23 cellular contexts compared by ENCODE assay signal in genomic region chr9:109923826-109924225, GRCh38.
DNase-seq lines count a peak whose midpoint lies in the region; ATAC-seq and TF ChIP-seq lines count a peak whose summit lies in the region.
"Had no signal": no experiment of that assay in that cellular context is flagged by ENCODE, and none has a peak within 500 bp of the region (broad histone marks: within the 10 kb centered on the region; RNA-seq: fewer than 3 reads in every experiment).

No MANE protein-coding gene starts in this region.

- H3K4me3 ChIP-seq in psoas muscle: no peak overlapping the region
- H3K4me3 ChIP-seq: coronary artery, lower lobe of right lung, stomach, transverse colon had no signal

- 47 to 67% (median 55%) methylated on average over 3 of the region's 3 CpGs for WGBS in psoas muscle, 3 donors

- peak overlapping the region; percentile 54 for H3K27ac ChIP-seq in psoas muscle
- H3K27ac ChIP-seq: coronary artery, lower lobe of right lung, stomach had no signal

- intact Hi-C loops in psoas muscle (cut with DNase I): no loop called here

- no peak for TF ChIP-seq CTCF in brain (conservative IDR thresholded peaks at IDR 0.05)
- no peak for TF ChIP-seq CTCF in psoas muscle (IDR thresholded peaks at IDR 0.05)

- H3K27me3 ChIP-seq in psoas muscle (ENCODE audit: insufficient read depth in 3 of 3, low read length in 2 of 3): no peaks in the 10 kb centered on the region
- H3K27me3 ChIP-seq: stomach, transverse colon had no signal

- peaks cover 11% of the 10 kb centered on the region for H3K4me1 Mint-ChIP-seq in brain

- H3K9me3 ChIP-seq in psoas muscle: no peaks in the 10 kb centered on the region
- H3K9me3 ChIP-seq: lower lobe of right lung, stomach, transverse colon had no signal

- no peaks in the 10 kb centered on the region for H3K27me3 Mint-ChIP-seq in brain

- H3K9me3 Mint-ChIP-seq in brain: peaks cover 0 to 2% (median 0%) of the 10 kb centered on the region in 5 experiments
- H3K9me3 Mint-ChIP-seq: activated naive CD4-positive, alpha-beta T cell treated with anti-CD3 and anti-CD28 coated beads for 36 hours; activated T-cell treated with anti-CD3 and anti-CD28 coated beads, Interleukin-2, amount 50 U/mL, for 72 hours; HFFc6; neural crest cell had no signal

- H3K4me1 ChIP-seq in psoas muscle: peaks cover 23% of the 10 kb centered on the region

- H3K36me3 ChIP-seq in psoas muscle (ENCODE audit: insufficient read depth in 1 of 2, low read depth in 1 of 2): no peaks in the 10 kb centered on the region
- H3K36me3 ChIP-seq: lower lobe of right lung, stomach, transverse colon had no signal

- no peak for ATAC-seq in psoas muscle
- ATAC-seq: activated CD8-positive, alpha-beta memory T cell treated with anti-CD3 and anti-CD28 coated beads, Interleukin-2, amount 10 ng/mL, durations not matched to agents 7 days and 5 days; activated T-cell treated with anti-CD3 and anti-CD28 coated beads, Interleukin-2, amount 50 U/mL, for 72 hours; lower lobe of right lung; SK-N-SH treated with all-trans-retinoic acid at 6 μM for 48 hours had no signal

- H3K27ac Mint-ChIP-seq in brain: peak overlapping the region in 3 of 5 experiments; percentile 17 to 75 (median 66)
- H3K27ac Mint-ChIP-seq: activated CD8-positive, alpha-beta memory T cell treated with anti-CD3 and anti-CD28 coated beads, Interleukin-2, amount 10 ng/mL, durations not matched to agents 7 days and 5 days; activated naive CD4-positive, alpha-beta T cell treated with anti-CD3 and anti-CD28 coated beads for 36 hours; activated T-cell treated with anti-CD3 and anti-CD28 coated beads, Interleukin-2, amount 50 U/mL, for 72 hours; CD8-positive, alpha-beta memory T cell; HFFc6 had no signal

- DNase-seq in NCI-H146 (lab: John Stamatoyannopoulos, UW) (peak; percentile 54), NCI-H446 (lab: John Stamatoyannopoulos, UW) (peak; percentile 67 to 78), psoas muscle (no peak), NCI-H1436 treated with DMSO at 0.1 percent for 48 hours (lab: John Stamatoyannopoulos, UW) (no peak), NK-92 (lab: John Stamatoyannopoulos, UW; ENCODE audit: unreplicated experiment) (no peak), NCI-H2029 (lab: John Stamatoyannopoulos, UW) (no peak)
- DNase-seq: activated CD4-positive, alpha-beta T cell treated with anti-CD3 and anti-CD28 coated beads for 48 hours; activated CD8-positive, alpha-beta memory T cell treated with anti-CD3 and anti-CD28 coated beads, Interleukin-2, amount 10 ng/mL, durations not matched to agents 7 days and 5 days; activated naive CD4-positive, alpha-beta T cell treated with anti-CD3 and anti-CD28 coated beads for 36 hours; activated T-cell treated with anti-CD3 and anti-CD28 coated beads, Interleukin-2, amount 50 U/mL, for 72 hours; amniotic stem cell; CD8-positive, alpha-beta memory T cell; HFFc6; kidney; lower lobe of right lung; NCI-H1417 treated with DMSO at 0.1 percent for 48 hours; stomach; T-helper 2 cell; transverse colon had no signal

- H3K36me3 Mint-ChIP-seq in brain: peaks cover 10% of the 10 kb centered on the region
- H3K36me3 Mint-ChIP-seq: activated CD8-positive, alpha-beta memory T cell treated with anti-CD3 and anti-CD28 coated beads, Interleukin-2, amount 10 ng/mL, durations not matched to agents 7 days and 5 days; CD8-positive, alpha-beta memory T cell had no signal

- no peak overlapping the region for H3K4me3 Mint-ChIP-seq in brain
- H3K4me3 Mint-ChIP-seq: activated CD8-positive, alpha-beta memory T cell treated with anti-CD3 and anti-CD28 coated beads, Interleukin-2, amount 10 ng/mL, durations not matched to agents 7 days and 5 days; activated naive CD4-positive, alpha-beta T cell treated with anti-CD3 and anti-CD28 coated beads for 36 hours; activated T-cell treated with anti-CD3 and anti-CD28 coated beads, Interleukin-2, amount 50 U/mL, for 72 hours; CD8-positive, alpha-beta memory T cell; HFFc6; neural crest cell had no signal

Comparison
In these comparisons a context has a peak if more than half of its experiments do, and no peak if none do; other contexts are left out.
1. DNase-seq: peak in NCI-H146 (single experiment) and NCI-H446 (2 of 2); none in psoas muscle (0 of 2), NCI-H1436 treated with DMSO at 0.1 percent for 48 hours (single experiment), NK-92 (single experiment) and NCI-H2029 (single experiment).